ENCODE assay signal across 8 cellular contexts in genomic region chr21:35102488-35103407, GRCh38. TPM values are rescaled to one million over a fixed set of nuclear protein-coding genes. Genes with fewer than 3 reads are reported as not detected.
DNase-seq lines count a peak whose midpoint lies in the region; ATAC-seq and TF ChIP-seq lines count a peak whose summit lies in the region.

No MANE protein-coding gene starts in this region.

- H3K27me3 Mint-ChIP-seq in activated naive CD4-positive, alpha-beta T cell treated with anti-CD3 and anti-CD28 coated beads, Interleukin-2, amount 10 ng/mL, durations not matched to agents 7 days and 5 days, result no peaks in the 10 kb centered on the region

- H3K4me1 Mint-ChIP-seq in activated naive CD4-positive, alpha-beta T cell treated with anti-CD3 and anti-CD28 coated beads, Interleukin-2, amount 10 ng/mL, durations not matched to agents 7 days and 5 days, result no peaks in the 10 kb centered on the region

- H3K9me3 Mint-ChIP-seq in activated naive CD4-positive, alpha-beta T cell treated with anti-CD3 and anti-CD28 coated beads, Interleukin-2, amount 10 ng/mL, durations not matched to agents 7 days and 5 days, result no peaks in the 10 kb centered on the region

- H3K36me3 ChIP-seq in A673 (ENCODE audit: insufficient read depth, low read length, poor library complexity, severe bottlenecking), result no peaks in the 10 kb centered on the region

- POLR2A ChIA-PET in A673 (lab: Charles Lee; ENCODE audit: low non-redundant PET), result no interaction called here

- CTCF ChIA-PET in activated naive CD4-positive, alpha-beta T cell treated with anti-CD3 and anti-CD28 coated beads, Interleukin-2, amount 10 ng/mL, durations not matched to agents 7 days and 5 days (lab: Charles Lee), result no interaction called here
- CTCF ChIA-PET in A673 (lab: Charles Lee), result no interaction called here

- no peaks in the 10 kb centered on the region for H3K4me1 ChIP-seq in A673 (ENCODE audit: insufficient read depth, low read length, poor library complexity, severe bottlenecking)

- H3K36me3 Mint-ChIP-seq in activated naive CD4-positive, alpha-beta T cell treated with anti-CD3 and anti-CD28 coated beads, Interleukin-2, amount 10 ng/mL, durations not matched to agents 7 days and 5 days, result no peaks in the 10 kb centered on the region

- H3K27me3 ChIP-seq in A673 (replicated peaks; ENCODE audit: insufficient read depth, low read depth, low read length, poor library complexity), result no peaks in the 10 kb centered on the region

- H3K4me3 Mint-ChIP-seq in activated naive CD4-positive, alpha-beta T cell treated with anti-CD3 and anti-CD28 coated beads, Interleukin-2, amount 10 ng/mL, durations not matched to agents 7 days and 5 days, result no peak overlapping the region

- no peak overlapping the region for H3K4me3 ChIP-seq in A673 (ENCODE audit: low read depth, low read length, poor library complexity, severe bottlenecking)

- no peaks in the 10 kb centered on the region for H3K9me3 ChIP-seq in A673 (ENCODE audit: low read depth, low read length, poor library complexity, severe bottlenecking)

- no peak overlapping the region for H3K27ac ChIP-seq in A673 (ENCODE audit: low read depth, low read length, poor library complexity, severe bottlenecking)

- intact Hi-C loops in A673 (cut with micrococcal nuclease; ENCODE audit: unreplicated experiment), result no loop called here

- peak in 10 of 14 donors; percentile 1 to 47 (median 22) for DNase-seq in C1 segment of cervical spinal cord (lab: John Stamatoyannopoulos, UW)
- DNase-seq in MV-4-11 (lab: John Stamatoyannopoulos, UW), result peak; percentile 98
- DNase-seq in activated naive CD4-positive, alpha-beta T cell treated with anti-CD3 and anti-CD28 coated beads, Interleukin-2, amount 10 ng/mL, durations not matched to agents 7 days and 5 days, result peak; percentile 67
- DNase-seq in midbrain (lab: John Stamatoyannopoulos, UW), result peak; percentile 11
- no peak for DNase-seq in NCI-H1930 (lab: John Stamatoyannopoulos, UW)
- no peak for DNase-seq in A673 (ENCODE audit: low spot score)

- no peak overlapping the region for H3K27ac Mint-ChIP-seq in activated naive CD4-positive, alpha-beta T cell treated with anti-CD3 and anti-CD28 coated beads, Interleukin-2, amount 10 ng/mL, durations not matched to agents 7 days and 5 days

- no peak for TF ChIP-seq CTCF in A673 (conservative IDR thresholded peaks at IDR 0.05; ENCODE audit: low read depth, low read length)

- BruUV-seq in A673 (replicated peaks; lab: Mats Ljungman, UMichigan), result no TSS peak

- no peak for ATAC-seq in GM21447 (IDR thresholded peaks at IDR 0.05; ENCODE audit: unreplicated experiment)
- no peak for ATAC-seq in SK-N-SH treated with all-trans-retinoic acid at 6 μM for 48 hours

TF ChIP-seq in SK-N-SH treated with all-trans-retinoic acid at 6 μM for 48 hours, 23 proteins besides CTCF, POLR2A, EP300 and RAD21:
- TF ChIP-seq ISL1 (CRISPR knock-in tag; IDR thresholded peaks at IDR 0.05), result no peak
- no peak for TF ChIP-seq BACH2 (CRISPR knock-in tag; IDR thresholded peaks at IDR 0.05; ENCODE audit: borderline replicate concordance)
- TF ChIP-seq TSHZ2 (CRISPR knock-in tag; IDR thresholded peaks at IDR 0.05), result no peak
- TF ChIP-seq ESRRG (CRISPR knock-in tag; IDR thresholded peaks at IDR 0.05), result no peak
- no peak for TF ChIP-seq TCF4 (CRISPR knock-in tag; IDR thresholded peaks at IDR 0.05; ENCODE audit: borderline replicate concordance)
- no peak for TF ChIP-seq ARNTL (CRISPR knock-in tag; IDR thresholded peaks at IDR 0.05; ENCODE audit: borderline replicate concordance, low read depth)
- no peak for TF ChIP-seq PATZ1 (CRISPR knock-in tag; IDR thresholded peaks at IDR 0.05; ENCODE audit: borderline replicate concordance)

RNA-seq across cellular contexts. Expression of gene RUNX1, which starts 53.6 kb away (rescaled TPM):
- total RNA-seq in A673 (2021), result 0.11 and 0.52 TPM in 2 replicates

Comparison
In these comparisons a context has a peak if more than half of its experiments do, and no peak if none do; other contexts are left out.
1. DNase-seq: peak in C1 segment of cervical spinal cord (10 of 14), MV-4-11 (single experiment), activated naive CD4-positive, alpha-beta T cell treated with anti-CD3 and anti-CD28 coated beads, Interleukin-2, amount 10 ng/mL, durations not matched to agents 7 days and 5 days (single experiment) and midbrain (single experiment); none in NCI-H1930 (0 of 2) and A673 (single experiment).